In genomic region chr13:29520671-29521070, GRCh38 we compare ENCODE assay signal across 1 cellular context.
A peak's percentile ranks its signal among the peaks of the same experiment; 100 is the strongest.
TF ChIP-seq lines count a peak whose summit lies in the region.

No MANE protein-coding gene starts in this region.

TF ChIP-seq in SK-N-SH, 30 proteins besides CTCF, POLR2A, EP300 and RAD21 (continued from another document):
- TF ChIP-seq MAX (IDR thresholded peaks at IDR 0.05; ENCODE audit: low read depth) (no peak), NFIC (IDR thresholded peaks at IDR 0.05; ENCODE audit: borderline replicate concordance) (no peak), SMC3 (IDR thresholded peaks at IDR 0.05; ENCODE audit: low read depth, low read length) (no peak), RCOR1 (IDR thresholded peaks at IDR 0.05; ENCODE audit: low read length) (no peak), POLR2AphosphoS5 (IDR thresholded peaks at IDR 0.05; ENCODE audit: low read depth, low read length) (no peak), REST (IDR thresholded peaks at IDR 0.05; ENCODE audit: low read depth, low read length) (no peak), FOSL2 (IDR thresholded peaks at IDR 0.05; ENCODE audit: borderline replicate concordance, low read depth) (peak; percentile 59; the same call in 1 of the 2 replicates), RFX5 (IDR thresholded peaks at IDR 0.05; ENCODE audit: low read length) (no peak), ELF1 (IDR thresholded peaks at IDR 0.05) (no peak), TEAD4 (IDR thresholded peaks at IDR 0.05; ENCODE audit: borderline replicate concordance, insufficient read depth) (0 out of 2 replicates have a peak, but pooled peaks have one; percentile 53), JUND (IDR thresholded peaks at IDR 0.05) (peak; percentile 43; the same call in 1 of the 2 replicates), FOXM1 (IDR thresholded peaks at IDR 0.05; ENCODE audit: low read depth) (no peak), GATA2 (CRISPR knock-in tag; IDR thresholded peaks at IDR 0.05) (no peak), ZBTB33 (IDR thresholded peaks at IDR 0.05; ENCODE audit: borderline replicate concordance, low read depth) (no peak), TAF1 (IDR thresholded peaks at IDR 0.05; ENCODE audit: borderline replicate concordance, low read depth, low read length) (no peak), MXI1 (IDR thresholded peaks at IDR 0.05; ENCODE audit: low read depth, low read length) (no peak), SIN3A (IDR thresholded peaks at IDR 0.05; ENCODE audit: borderline replicate concordance, low read depth, low read length) (no peak)
- TF ChIP-seq, protein P1, sequence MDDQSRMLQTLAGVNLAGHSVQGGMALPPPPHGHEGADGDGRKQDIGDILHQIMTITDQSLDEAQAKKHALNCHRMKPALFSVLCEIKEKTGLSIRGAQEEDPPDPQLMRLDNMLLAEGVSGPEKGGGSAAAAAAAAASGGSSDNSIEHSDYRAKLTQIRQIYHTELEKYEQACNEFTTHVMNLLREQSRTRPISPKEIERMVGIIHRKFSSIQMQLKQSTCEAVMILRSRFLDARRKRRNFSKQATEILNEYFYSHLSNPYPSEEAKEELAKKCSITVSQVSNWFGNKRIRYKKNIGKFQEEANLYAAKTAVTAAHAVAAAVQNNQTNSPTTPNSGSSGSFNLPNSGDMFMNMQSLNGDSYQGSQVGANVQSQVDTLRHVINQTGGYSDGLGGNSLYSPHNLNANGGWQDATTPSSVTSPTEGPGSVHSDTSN (IDR thresholded peaks at IDR 0.05), result no peak
- TF ChIP-seq, protein P2, sequence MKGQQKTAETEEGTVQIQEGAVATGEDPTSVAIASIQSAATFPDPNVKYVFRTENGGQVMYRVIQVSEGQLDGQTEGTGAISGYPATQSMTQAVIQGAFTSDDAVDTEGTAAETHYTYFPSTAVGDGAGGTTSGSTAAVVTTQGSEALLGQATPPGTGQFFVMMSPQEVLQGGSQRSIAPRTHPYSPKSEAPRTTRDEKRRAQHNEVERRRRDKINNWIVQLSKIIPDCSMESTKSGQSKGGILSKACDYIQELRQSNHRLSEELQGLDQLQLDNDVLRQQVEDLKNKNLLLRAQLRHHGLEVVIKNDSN (IDR thresholded peaks at IDR 0.05; ENCODE audit: borderline replicate concordance, low read depth), result no peak
